ENCODE assay signal across 1 cellular context in genomic region chr2:183124222-183124956, GRCh38.
TF ChIP-seq lines count a peak whose summit lies in the region.

NUP35 (plus strand) TSS chr2:183124443; CDS start chr2:183124458, 15 bp downstream.

TF ChIP-seq in HepG2, 621 proteins besides CTCF, POLR2A, EP300 and RAD21 (continued from another document and continues in another):
- TF ChIP-seq AFF4 (CRISPR knock-in tag; IDR thresholded peaks at IDR 0.05), result no peak; the same call in none of the 2 replicates
- no peak; the same call in 1 of the 2 replicates for TF ChIP-seq ZNF615 (CRISPR knock-in tag; IDR thresholded peaks at IDR 0.05; ENCODE audit: borderline replicate concordance)
- 0 out of 2 replicates have a peak, but pooled peaks have one; percentile 65 for TF ChIP-seq DRAP1 (CRISPR knock-in tag; IDR thresholded peaks at IDR 0.05)
- peak; percentile 28; the same call in 1 of the 2 replicates for TF ChIP-seq SP5 (CRISPR knock-in tag; IDR thresholded peaks at IDR 0.05; ENCODE audit: borderline replicate concordance, low read depth)
- no peak for TF ChIP-seq CENPT (CRISPR knock-in tag; IDR thresholded peaks at IDR 0.05; ENCODE audit: low read depth)
- no peak for TF ChIP-seq ZNF773 (CRISPR knock-in tag; IDR thresholded peaks at IDR 0.05; ENCODE audit: borderline replicate concordance)
- TF ChIP-seq ATF1 (CRISPR knock-in tag; IDR thresholded peaks at IDR 0.05), result peak; percentile 92
- peak; percentile 93 for TF ChIP-seq THAP11 (CRISPR knock-in tag; IDR thresholded peaks at IDR 0.05)
- TF ChIP-seq MTF1 (CRISPR knock-in tag; IDR thresholded peaks at IDR 0.05), result 0 out of 2 replicates have a peak, but pooled peaks have one; percentile 21
- TF ChIP-seq ZNF670 (CRISPR knock-in tag; IDR thresholded peaks at IDR 0.05; ENCODE audit: borderline replicate concordance), result peak; percentile 95
- TF ChIP-seq XRCC5 (optimal IDR thresholded peaks at IDR 0.05; ENCODE audit: low read length), result no peak
- no peak for TF ChIP-seq ZNF530 (CRISPR knock-in tag; IDR thresholded peaks at IDR 0.05; ENCODE audit: low read depth)
- peak; percentile 65; the same call in 1 of the 2 replicates for TF ChIP-seq ETV5 (CRISPR knock-in tag; IDR thresholded peaks at IDR 0.05; ENCODE audit: borderline replicate concordance)
- no peak for TF ChIP-seq CCAR2 (optimal IDR thresholded peaks at IDR 0.05; ENCODE audit: low read depth, low read length)
- TF ChIP-seq, protein P1, sequence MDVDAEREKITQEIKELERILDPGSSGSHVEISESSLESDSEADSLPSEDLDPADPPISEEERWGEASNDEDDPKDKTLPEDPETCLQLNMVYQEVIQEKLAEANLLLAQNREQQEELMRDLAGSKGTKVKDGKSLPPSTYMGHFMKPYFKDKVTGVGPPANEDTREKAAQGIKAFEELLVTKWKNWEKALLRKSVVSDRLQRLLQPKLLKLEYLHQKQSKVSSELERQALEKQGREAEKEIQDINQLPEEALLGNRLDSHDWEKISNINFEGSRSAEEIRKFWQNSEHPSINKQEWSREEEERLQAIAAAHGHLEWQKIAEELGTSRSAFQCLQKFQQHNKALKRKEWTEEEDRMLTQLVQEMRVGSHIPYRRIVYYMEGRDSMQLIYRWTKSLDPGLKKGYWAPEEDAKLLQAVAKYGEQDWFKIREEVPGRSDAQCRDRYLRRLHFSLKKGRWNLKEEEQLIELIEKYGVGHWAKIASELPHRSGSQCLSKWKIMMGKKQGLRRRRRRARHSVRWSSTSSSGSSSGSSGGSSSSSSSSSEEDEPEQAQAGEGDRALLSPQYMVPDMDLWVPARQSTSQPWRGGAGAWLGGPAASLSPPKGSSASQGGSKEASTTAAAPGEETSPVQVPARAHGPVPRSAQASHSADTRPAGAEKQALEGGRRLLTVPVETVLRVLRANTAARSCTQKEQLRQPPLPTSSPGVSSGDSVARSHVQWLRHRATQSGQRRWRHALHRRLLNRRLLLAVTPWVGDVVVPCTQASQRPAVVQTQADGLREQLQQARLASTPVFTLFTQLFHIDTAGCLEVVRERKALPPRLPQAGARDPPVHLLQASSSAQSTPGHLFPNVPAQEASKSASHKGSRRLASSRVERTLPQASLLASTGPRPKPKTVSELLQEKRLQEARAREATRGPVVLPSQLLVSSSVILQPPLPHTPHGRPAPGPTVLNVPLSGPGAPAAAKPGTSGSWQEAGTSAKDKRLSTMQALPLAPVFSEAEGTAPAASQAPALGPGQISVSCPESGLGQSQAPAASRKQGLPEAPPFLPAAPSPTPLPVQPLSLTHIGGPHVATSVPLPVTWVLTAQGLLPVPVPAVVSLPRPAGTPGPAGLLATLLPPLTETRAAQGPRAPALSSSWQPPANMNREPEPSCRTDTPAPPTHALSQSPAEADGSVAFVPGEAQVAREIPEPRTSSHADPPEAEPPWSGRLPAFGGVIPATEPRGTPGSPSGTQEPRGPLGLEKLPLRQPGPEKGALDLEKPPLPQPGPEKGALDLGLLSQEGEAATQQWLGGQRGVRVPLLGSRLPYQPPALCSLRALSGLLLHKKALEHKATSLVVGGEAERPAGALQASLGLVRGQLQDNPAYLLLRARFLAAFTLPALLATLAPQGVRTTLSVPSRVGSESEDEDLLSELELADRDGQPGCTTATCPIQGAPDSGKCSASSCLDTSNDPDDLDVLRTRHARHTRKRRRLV (CRISPR knock-in tag; IDR thresholded peaks at IDR 0.05), result peak; percentile 75; the same call in 1 of the 2 replicates
- 0 out of 2 replicates have a peak, but pooled peaks have one; percentile 50 for TF ChIP-seq ZNF546 (CRISPR knock-in tag; conservative IDR thresholded peaks at IDR 0.05)
- TF ChIP-seq ZNF644 (CRISPR knock-in tag; IDR thresholded peaks at IDR 0.05; ENCODE audit: low read depth), result peak; percentile 85
- no peak; the same call in 1 of the 2 replicates for TF ChIP-seq BRCA1 (CRISPR knock-in tag; IDR thresholded peaks at IDR 0.05)
- no peak; the same call in 1 of the 2 replicates for TF ChIP-seq MZF1 (CRISPR knock-in tag; IDR thresholded peaks at IDR 0.05; ENCODE audit: borderline replicate concordance)
- TF ChIP-seq TSC22D2 (CRISPR knock-in tag; IDR thresholded peaks at IDR 0.05; ENCODE audit: borderline replicate concordance), result 0 out of 2 replicates have a peak, but pooled peaks have one; percentile 35
- peak; percentile 69 for TF ChIP-seq TFE3 (CRISPR knock-in tag; IDR thresholded peaks at IDR 0.05)
- 0 out of 2 replicates have a peak, but pooled peaks have one; percentile 17 for TF ChIP-seq ZNF572 (CRISPR knock-in tag; IDR thresholded peaks at IDR 0.05)
- TF ChIP-seq ZNF33B (CRISPR knock-in tag; IDR thresholded peaks at IDR 0.05), result peak; percentile 82
- peak; percentile 98 for TF ChIP-seq GABPB1 (CRISPR knock-in tag; IDR thresholded peaks at IDR 0.05)
- TF ChIP-seq SMAD1 (CRISPR knock-in tag; IDR thresholded peaks at IDR 0.05; ENCODE audit: borderline replicate concordance, low read depth), result peak; percentile 81; the same call in 1 of the 2 replicates
- TF ChIP-seq MIER2 (CRISPR knock-in tag; IDR thresholded peaks at IDR 0.05), result peak; percentile 62
- peak; percentile 82; the same call in 1 of the 2 replicates for TF ChIP-seq NR2C2 (CRISPR knock-in tag; IDR thresholded peaks at IDR 0.05; ENCODE audit: borderline replicate concordance)
- TF ChIP-seq PITX1 (CRISPR knock-in tag; IDR thresholded peaks at IDR 0.05), result peak; percentile 53
- TF ChIP-seq TCF7L2 (IDR thresholded peaks at IDR 0.05; ENCODE audit: low read depth, low read length), result no peak
- peak; percentile 63 for TF ChIP-seq HNRNPLL (IDR thresholded peaks at IDR 0.05; ENCODE audit: low read depth, low read length, poor library complexity, severe bottlenecking)
- TF ChIP-seq, protein P2, sequence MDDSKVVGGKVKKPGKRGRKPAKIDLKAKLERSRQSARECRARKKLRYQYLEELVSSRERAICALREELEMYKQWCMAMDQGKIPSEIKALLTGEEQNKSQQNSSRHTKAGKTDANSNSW (CRISPR knock-in tag; IDR thresholded peaks at IDR 0.05; ENCODE audit: borderline replicate concordance), result 0 out of 2 replicates have a peak, but pooled peaks have one; percentile 20
- TF ChIP-seq, protein P3, sequence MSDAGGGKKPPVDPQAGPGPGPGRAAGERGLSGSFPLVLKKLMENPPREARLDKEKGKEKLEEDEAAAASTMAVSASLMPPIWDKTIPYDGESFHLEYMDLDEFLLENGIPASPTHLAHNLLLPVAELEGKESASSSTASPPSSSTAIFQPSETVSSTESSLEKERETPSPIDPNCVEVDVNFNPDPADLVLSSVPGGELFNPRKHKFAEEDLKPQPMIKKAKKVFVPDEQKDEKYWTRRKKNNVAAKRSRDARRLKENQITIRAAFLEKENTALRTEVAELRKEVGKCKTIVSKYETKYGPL (CRISPR knock-in tag; IDR thresholded peaks at IDR 0.05), result peak; percentile 73; the same call in 1 of the 2 replicates
- TF ChIP-seq SIX1 (CRISPR knock-in tag; IDR thresholded peaks at IDR 0.05; ENCODE audit: borderline replicate concordance), result no peak
- TF ChIP-seq MLLT10 (CRISPR knock-in tag; IDR thresholded peaks at IDR 0.05), result no peak
- TF ChIP-seq GATAD1 (CRISPR knock-in tag; IDR thresholded peaks at IDR 0.05), result peak; percentile 91
- TF ChIP-seq SOX13 (IDR thresholded peaks at IDR 0.05), result peak; percentile 25; the same call in 1 of the 2 replicates
- TF ChIP-seq SOX13 (CRISPR knock-in tag; conservative IDR thresholded peaks at IDR 0.05 in 1 of 2, IDR thresholded peaks at IDR 0.05 in 1 of 2), result peak in 1 of 2 experiments; percentile 50; a peak in 1 of 4 replicates
- 0 out of 2 replicates have a peak, but pooled peaks have one; percentile 67 for TF ChIP-seq ZC3H4 (CRISPR knock-in tag; IDR thresholded peaks at IDR 0.05; ENCODE audit: borderline replicate concordance)
- no peak for TF ChIP-seq ZBTB8A (CRISPR knock-in tag; IDR thresholded peaks at IDR 0.05; ENCODE audit: borderline replicate concordance, low read depth)
- no peak for TF ChIP-seq ZNF562 (CRISPR knock-in tag; IDR thresholded peaks at IDR 0.05; ENCODE audit: borderline replicate concordance)
- TF ChIP-seq NFKBIZ (CRISPR knock-in tag; IDR thresholded peaks at IDR 0.05), result peak; percentile 79
- TF ChIP-seq ZNF441 (CRISPR knock-in tag; IDR thresholded peaks at IDR 0.05; ENCODE audit: borderline replicate concordance), result no peak; the same call in 1 of the 2 replicates
- TF ChIP-seq SOX5 (CRISPR knock-in tag; IDR thresholded peaks at IDR 0.05; ENCODE audit: borderline replicate concordance), result peak; percentile 48; the same call in 1 of the 2 replicates
- 0 out of 2 replicates have a peak, but pooled peaks have one; percentile 27 for TF ChIP-seq RERE (CRISPR knock-in tag; IDR thresholded peaks at IDR 0.05; ENCODE audit: low read depth)
- TF ChIP-seq, protein P4, sequence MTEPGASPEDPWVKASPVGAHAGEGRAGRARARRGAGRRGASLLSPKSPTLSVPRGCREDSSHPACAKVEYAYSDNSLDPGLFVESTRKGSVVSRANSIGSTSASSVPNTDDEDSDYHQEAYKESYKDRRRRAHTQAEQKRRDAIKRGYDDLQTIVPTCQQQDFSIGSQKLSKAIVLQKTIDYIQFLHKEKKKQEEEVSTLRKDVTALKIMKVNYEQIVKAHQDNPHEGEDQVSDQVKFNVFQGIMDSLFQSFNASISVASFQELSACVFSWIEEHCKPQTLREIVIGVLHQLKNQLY (CRISPR knock-in tag; IDR thresholded peaks at IDR 0.05), result peak; percentile 14; the same call in 1 of the 2 replicates
- TF ChIP-seq NFYC (CRISPR knock-in tag; IDR thresholded peaks at IDR 0.05), result peak; percentile 54
- peak; percentile 81 for TF ChIP-seq SPEN (CRISPR knock-in tag; IDR thresholded peaks at IDR 0.05; ENCODE audit: low read depth)
- peak; percentile 100 for TF ChIP-seq CEBPB (IDR thresholded peaks at IDR 0.05; ENCODE audit: borderline replicate concordance, low read depth, low read length)
